24 cellular contexts compared by ENCODE assay signal in genomic region chr7:2287742-2288141, GRCh38. TPM values are rescaled to one million over a fixed set of nuclear protein-coding genes. Genes with fewer than 3 reads are reported as not detected.
DNase-seq lines count a peak whose midpoint lies in the region; ATAC-seq, FAIRE-seq and TF ChIP-seq lines count a peak whose summit lies in the region.
"Had no signal": no experiment of that assay in that cellular context is flagged by ENCODE, and none has a peak within 500 bp of the region (broad histone marks: within the 10 kb centered on the region; RNA-seq: fewer than 3 reads in every experiment).

No MANE protein-coding gene starts in this region.

- TF ChIP-seq CTCF in GM12865 (IDR thresholded peaks at IDR 0.05; ENCODE audit: insufficient read depth, low read depth, low read length, missing control alignments), result no peak
- no peak for TF ChIP-seq CTCF in kidney (IDR thresholded peaks at IDR 0.05; ENCODE audit: borderline replicate concordance, extremely low read depth, insufficient read depth)
- TF ChIP-seq CTCF in right atrium auricular region (IDR thresholded peaks at IDR 0.05), result no peak

- H3K4me1 ChIP-seq in kidney (ENCODE audit: control insufficient read depth in 1 of 2, insufficient read depth in 1 of 2, low read depth in 1 of 2, low read length in 2 of 2) (peaks cover 0 to 3% of the 10 kb centered on the region in 2 donors), right atrium auricular region (no peaks in the 10 kb centered on the region)
- H3K4me1 ChIP-seq: Peyer's patch had no signal

- intact Hi-C loops in kidney (cut with DNase I), result no loop called here

- peak; percentile 30 for DNase-seq in GM12865 (ENCODE audit: low read depth)
- peak; percentile 30 for DNase-seq in kidney
- no peak for DNase-seq in midbrain (lab: John Stamatoyannopoulos, UW)
- no peak for DNase-seq in right atrium auricular region (ENCODE audit: low spot score)
- no peak for DNase-seq in GM19240 (ENCODE audit: insufficient read length, low spot score)
- DNase-seq in superior temporal gyrus (ENCODE audit: extremely low spot score), result no peak
- DNase-seq: CD4-positive, alpha-beta T cell; COR-L47; DMS79; KBM-7; NCI-H1105 treated with DMSO at 0.1 percent for 48 hours; NCI-H2081; NCI-H2171; NCI-H345; NCI-H524; NCI-H774; NK-92 treated with Interleukin-12 subunit alpha and Interleukin-12 subunit beta, amount 100 ng/mL, for 24 hours; Peyer's patch; SJCRH30 had no signal

- H3K27me3 ChIP-seq in right atrium auricular region, result no peaks in the 10 kb centered on the region
- H3K27me3 ChIP-seq: Peyer's patch, SJCRH30 had no signal

- no peak for FAIRE-seq in kidney (lab: Jason Lieb, UNC)
- FAIRE-seq: A204.1, HepG2 had no signal

- peak; percentile 28 for ATAC-seq in GM19035 (IDR thresholded peaks at IDR 0.05; ENCODE audit: unreplicated experiment)
- ATAC-seq in HG03432 (IDR thresholded peaks at IDR 0.05; ENCODE audit: unreplicated experiment), result peak; percentile 24
- ATAC-seq: HepG2 had no signal

- H3K9me3 ChIP-seq in kidney (ENCODE audit: control insufficient read depth in 1 of 2, low read length in 2 of 2), result no peaks in the 10 kb centered on the region
- no peaks in the 10 kb centered on the region for H3K9me3 ChIP-seq in right atrium auricular region
- H3K9me3 ChIP-seq: Peyer's patch, SJCRH30 had no signal

- H3K4me3 ChIP-seq in GM12865 (ENCODE audit: low read depth, low read length) (no peak overlapping the region), kidney (ENCODE audit: low read length in 2 of 2) (no peak overlapping the region), right atrium auricular region (no peak overlapping the region)
- H3K4me3 ChIP-seq: Peyer's patch, SJCRH30 had no signal

- H3K27ac ChIP-seq in kidney (ENCODE audit: low read depth in 2 of 2, low read length in 2 of 2), result no peak overlapping the region
- H3K27ac ChIP-seq in right atrium auricular region, result no peak overlapping the region
- H3K27ac ChIP-seq: HL-60, Peyer's patch, SJCRH30 had no signal

- no peaks in the 10 kb centered on the region for H3K36me3 ChIP-seq in kidney (ENCODE audit: control insufficient read depth in 1 of 2, insufficient read depth in 2 of 2, low read length in 2 of 2)
- H3K36me3 ChIP-seq in right atrium auricular region, result no peaks in the 10 kb centered on the region
- H3K36me3 ChIP-seq: Peyer's patch, SJCRH30 had no signal

- H3K9ac ChIP-seq in kidney (ENCODE audit: low read length in 2 of 2), result no peak overlapping the region

RNA-seq across cellular contexts. Expression of gene SNX8, which starts 26.5 kb away (rescaled TPM):
- 38.6 TPM for total RNA-seq in kidney
- polyA plus RNA-seq in kidney (ENCODE audit: insufficient read depth, low read depth, low replicate concordance), result 28.7 TPM
- 10 to 100 TPM; 20.0 to 23.0 TPM for total RNA-seq in right atrium auricular region

RNA-seq across cellular contexts. Expression of gene NUDT1, which starts 45.7 kb away (rescaled TPM):
- total RNA-seq in kidney (9.3 TPM), right atrium auricular region (10 to 100 TPM; 12.2 to 14.2 TPM)
- 12.1 TPM for polyA plus RNA-seq in kidney (ENCODE audit: insufficient read depth, low read depth, low replicate concordance)

RNA-seq across cellular contexts. Expression of gene MRM2, which starts 45.7 kb away (rescaled TPM):
- total RNA-seq in kidney (25.6 TPM), right atrium auricular region (10 to 100 TPM; 13.2 to 13.7 TPM)
- 25.6 TPM for polyA plus RNA-seq in kidney (ENCODE audit: insufficient read depth, low read depth, low replicate concordance)

RNA-seq across cellular contexts. Expression of gene MAD1L1, which starts 55.0 kb away (rescaled TPM):
- 45.2 TPM for total RNA-seq in kidney
- 33.2 TPM for polyA plus RNA-seq in kidney (ENCODE audit: insufficient read depth, low read depth, low replicate concordance)
- total RNA-seq in right atrium auricular region, result 10 to 100 TPM; 13.3 to 31.9 TPM

Comparison
In these comparisons a context has a peak if more than half of its experiments do, and no peak if none do; other contexts are left out.
1. DNase-seq: peak in GM12865 (single experiment) and kidney (single experiment); none in midbrain (single experiment), right atrium auricular region (single experiment), GM19240 (single experiment) and superior temporal gyrus (single experiment).